Comparison of ENCODE assay signal across 16 cellular contexts in genomic region chr16:78562156-78562555, GRCh38.
"Had no signal": no experiment of that assay in that cellular context is flagged by ENCODE, and none has a peak within 500 bp of the region (broad histone marks: within the 10 kb centered on the region; RNA-seq: fewer than 3 reads in every experiment).

No MANE protein-coding gene starts in this region.

- FAIRE-seq: HepG2, RCC 7860 had no signal

- H3K9me3 ChIP-seq: MG63, SK-N-SH had no signal

- H3K27me3 ChIP-seq: MG63 had no signal

- H3K4me2 ChIP-seq: SK-N-SH had no signal

- H3K36me3 ChIP-seq: MG63 had no signal

- H3K9ac ChIP-seq: SK-N-SH had no signal

- ATAC-seq: HepG2 had no signal

- DNase-seq: IMR-90, Karpas-422, KG1, MG63, NCI-H1092, NCI-H1417 treated with DMSO at 0.1 percent for 48 hours, NCI-H187, NCI-H2029, NCI-H2081 treated with DMSO at 0.1 percent for 48 hours, NCI-H446 treated with DMSO at 0.1 percent for 48 hours, NCI-H526, Right ventricle myocardium superior, RPMI8226, SK-N-SH had no signal

- H3K4me3 ChIP-seq: MG63 had no signal
